In the genomic region with DNA sequence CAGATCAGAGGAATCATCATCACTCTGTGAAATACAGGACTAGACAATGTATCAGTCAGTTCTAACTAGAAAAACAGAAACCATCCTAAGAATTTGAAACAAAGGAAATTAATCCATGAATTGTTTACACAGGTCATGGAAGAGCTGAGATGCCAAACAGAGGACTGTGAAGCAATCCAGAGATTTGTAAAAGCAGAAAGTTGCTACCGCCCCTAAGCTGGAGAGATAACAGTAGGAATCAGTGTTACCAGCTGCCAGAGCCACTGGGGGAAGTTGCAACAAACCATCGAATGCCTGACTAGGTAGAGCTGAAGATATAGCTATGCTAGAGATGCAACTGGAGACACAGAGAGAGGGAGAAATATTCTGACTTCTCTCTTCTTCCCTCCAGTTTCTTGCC, we compare ENCODE assay signal across 1 cellular context.
TF ChIP-seq lines count a peak whose summit lies in the region.

No MANE protein-coding gene starts in this region.

TF ChIP-seq in HepG2, 621 proteins besides CTCF, POLR2A, EP300 and RAD21:
- TF ChIP-seq NR2F6 (IDR thresholded peaks at IDR 0.05) (no peak), NR2F6 (CRISPR knock-in tag; IDR thresholded peaks at IDR 0.05) (no peak), GMEB1 (CRISPR knock-in tag; IDR thresholded peaks at IDR 0.05; ENCODE audit: borderline replicate concordance) (no peak), CERS6 (CRISPR knock-in tag; IDR thresholded peaks at IDR 0.05) (no peak), ZKSCAN8 (CRISPR knock-in tag; IDR thresholded peaks at IDR 0.05; ENCODE audit: borderline replicate concordance) (no peak), CHCHD3 (CRISPR knock-in tag; IDR thresholded peaks at IDR 0.05) (no peak), PATZ1 (CRISPR knock-in tag; IDR thresholded peaks at IDR 0.05) (no peak), ZNF180 (CRISPR knock-in tag; IDR thresholded peaks at IDR 0.05; ENCODE audit: borderline replicate concordance, low read depth) (no peak), SOX5 (CRISPR knock-in tag; IDR thresholded peaks at IDR 0.05; ENCODE audit: borderline replicate concordance) (peak; percentile 75; the same call in 1 of the 2 replicates), ZNF333 (CRISPR knock-in tag; IDR thresholded peaks at IDR 0.05; ENCODE audit: borderline replicate concordance) (no peak), ZSCAN31 (CRISPR knock-in tag; IDR thresholded peaks at IDR 0.05; ENCODE audit: low read depth) (no peak), KDM6A (CRISPR knock-in tag; IDR thresholded peaks at IDR 0.05; ENCODE audit: low read depth) (no peak), SOX13 (IDR thresholded peaks at IDR 0.05) (no peak), SOX13 (CRISPR knock-in tag; conservative IDR thresholded peaks at IDR 0.05 in 1 of 2, IDR thresholded peaks at IDR 0.05 in 1 of 2) (peak in 1 of 2 experiments; percentile 90; a peak in 2 of 4 replicates), ZBTB3 (CRISPR knock-in tag; IDR thresholded peaks at IDR 0.05; ENCODE audit: borderline replicate concordance, low read depth) (no peak), SOX6 (IDR thresholded peaks at IDR 0.05) (no peak), SOX6 (CRISPR knock-in tag; IDR thresholded peaks at IDR 0.05) (peak; percentile 65; the same call in 1 of the 2 replicates), NR2F2 (IDR thresholded peaks at IDR 0.05; ENCODE audit: borderline replicate concordance, low read depth) (no peak), ZNF3 (CRISPR knock-in tag; IDR thresholded peaks at IDR 0.05) (no peak), EEA1 (CRISPR knock-in tag; IDR thresholded peaks at IDR 0.05; ENCODE audit: borderline replicate concordance) (no peak), SP5 (CRISPR knock-in tag; IDR thresholded peaks at IDR 0.05; ENCODE audit: borderline replicate concordance, low read depth) (no peak), SALL1 (CRISPR knock-in tag; IDR thresholded peaks at IDR 0.05) (no peak), CEBPG (CRISPR knock-in tag; IDR thresholded peaks at IDR 0.05) (peak; percentile 56), SRSF9 (IDR thresholded peaks at IDR 0.05; ENCODE audit: borderline replicate concordance, insufficient read depth, low read depth, low read length, poor library complexity, severe bottlenecking) (no peak), ZNF7 (CRISPR knock-in tag; IDR thresholded peaks at IDR 0.05) (0 out of 2 replicates have a peak, but pooled peaks have one; percentile 12), CEBPB (IDR thresholded peaks at IDR 0.05; ENCODE audit: borderline replicate concordance, low read depth, low read length) (peak; percentile 70), REL (CRISPR knock-in tag; conservative IDR thresholded peaks at IDR 0.05) (no peak), CEBPZ (IDR thresholded peaks at IDR 0.05; ENCODE audit: low read length) (no peak)
- TF ChIP-seq, protein P1, sequence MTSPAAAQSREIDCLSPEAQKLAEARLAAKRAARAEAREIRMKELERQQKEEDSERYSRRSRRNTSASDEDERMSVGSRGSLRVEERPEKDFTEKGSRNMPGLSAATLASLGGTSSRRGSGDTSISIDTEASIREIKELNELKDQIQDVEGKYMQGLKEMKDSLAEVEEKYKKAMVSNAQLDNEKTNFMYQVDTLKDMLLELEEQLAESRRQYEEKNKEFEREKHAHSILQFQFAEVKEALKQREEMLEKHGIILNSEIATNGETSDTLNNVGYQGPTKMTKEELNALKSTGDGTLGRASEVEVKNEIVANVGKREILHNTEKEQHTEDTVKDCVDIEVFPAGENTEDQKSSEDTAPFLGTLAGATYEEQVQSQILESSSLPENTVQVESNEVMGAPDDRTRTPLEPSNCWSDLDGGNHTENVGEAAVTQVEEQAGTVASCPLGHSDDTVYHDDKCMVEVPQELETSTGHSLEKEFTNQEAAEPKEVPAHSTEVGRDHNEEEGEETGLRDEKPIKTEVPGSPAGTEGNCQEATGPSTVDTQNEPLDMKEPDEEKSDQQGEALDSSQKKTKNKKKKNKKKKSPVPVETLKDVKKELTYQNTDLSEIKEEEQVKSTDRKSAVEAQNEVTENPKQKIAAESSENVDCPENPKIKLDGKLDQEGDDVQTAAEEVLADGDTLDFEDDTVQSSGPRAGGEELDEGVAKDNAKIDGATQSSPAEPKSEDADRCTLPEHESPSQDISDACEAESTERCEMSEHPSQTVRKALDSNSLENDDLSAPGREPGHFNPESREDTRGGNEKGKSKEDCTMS (CRISPR knock-in tag; conservative IDR thresholded peaks at IDR 0.05): no peak
- TF ChIP-seq, protein P2, sequence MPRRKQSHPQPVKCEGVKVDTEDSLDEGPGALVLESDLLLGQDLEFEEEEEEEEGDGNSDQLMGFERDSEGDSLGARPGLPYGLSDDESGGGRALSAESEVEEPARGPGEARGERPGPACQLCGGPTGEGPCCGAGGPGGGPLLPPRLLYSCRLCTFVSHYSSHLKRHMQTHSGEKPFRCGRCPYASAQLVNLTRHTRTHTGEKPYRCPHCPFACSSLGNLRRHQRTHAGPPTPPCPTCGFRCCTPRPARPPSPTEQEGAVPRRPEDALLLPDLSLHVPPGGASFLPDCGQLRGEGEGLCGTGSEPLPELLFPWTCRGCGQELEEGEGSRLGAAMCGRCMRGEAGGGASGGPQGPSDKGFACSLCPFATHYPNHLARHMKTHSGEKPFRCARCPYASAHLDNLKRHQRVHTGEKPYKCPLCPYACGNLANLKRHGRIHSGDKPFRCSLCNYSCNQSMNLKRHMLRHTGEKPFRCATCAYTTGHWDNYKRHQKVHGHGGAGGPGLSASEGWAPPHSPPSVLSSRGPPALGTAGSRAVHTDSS (CRISPR knock-in tag; conservative IDR thresholded peaks at IDR 0.05): no peak
- TF ChIP-seq, protein P3, sequence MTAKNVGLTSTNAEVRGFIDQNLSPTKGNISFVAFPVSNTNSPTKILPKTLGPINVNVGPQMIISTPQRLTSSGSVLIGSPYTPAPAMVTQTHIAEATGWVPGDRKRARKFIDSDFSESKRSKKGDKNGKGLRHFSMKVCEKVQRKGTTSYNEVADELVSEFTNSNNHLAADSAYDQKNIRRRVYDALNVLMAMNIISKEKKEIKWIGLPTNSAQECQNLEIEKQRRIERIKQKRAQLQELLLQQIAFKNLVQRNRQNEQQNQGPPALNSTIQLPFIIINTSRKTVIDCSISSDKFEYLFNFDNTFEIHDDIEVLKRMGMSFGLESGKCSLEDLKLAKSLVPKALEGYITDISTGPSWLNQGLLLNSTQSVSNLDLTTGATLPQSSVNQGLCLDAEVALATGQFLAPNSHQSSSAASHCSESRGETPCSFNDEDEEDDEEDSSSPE (CRISPR knock-in tag; IDR thresholded peaks at IDR 0.05): no peak
- TF ChIP-seq, protein P4, sequence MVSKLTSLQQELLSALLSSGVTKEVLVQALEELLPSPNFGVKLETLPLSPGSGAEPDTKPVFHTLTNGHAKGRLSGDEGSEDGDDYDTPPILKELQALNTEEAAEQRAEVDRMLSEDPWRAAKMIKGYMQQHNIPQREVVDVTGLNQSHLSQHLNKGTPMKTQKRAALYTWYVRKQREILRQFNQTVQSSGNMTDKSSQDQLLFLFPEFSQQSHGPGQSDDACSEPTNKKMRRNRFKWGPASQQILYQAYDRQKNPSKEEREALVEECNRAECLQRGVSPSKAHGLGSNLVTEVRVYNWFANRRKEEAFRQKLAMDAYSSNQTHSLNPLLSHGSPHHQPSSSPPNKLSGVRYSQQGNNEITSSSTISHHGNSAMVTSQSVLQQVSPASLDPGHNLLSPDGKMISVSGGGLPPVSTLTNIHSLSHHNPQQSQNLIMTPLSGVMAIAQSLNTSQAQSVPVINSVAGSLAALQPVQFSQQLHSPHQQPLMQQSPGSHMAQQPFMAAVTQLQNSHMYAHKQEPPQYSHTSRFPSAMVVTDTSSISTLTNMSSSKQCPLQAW (CRISPR knock-in tag; IDR thresholded peaks at IDR 0.05): no peak
- TF ChIP-seq, protein P5, sequence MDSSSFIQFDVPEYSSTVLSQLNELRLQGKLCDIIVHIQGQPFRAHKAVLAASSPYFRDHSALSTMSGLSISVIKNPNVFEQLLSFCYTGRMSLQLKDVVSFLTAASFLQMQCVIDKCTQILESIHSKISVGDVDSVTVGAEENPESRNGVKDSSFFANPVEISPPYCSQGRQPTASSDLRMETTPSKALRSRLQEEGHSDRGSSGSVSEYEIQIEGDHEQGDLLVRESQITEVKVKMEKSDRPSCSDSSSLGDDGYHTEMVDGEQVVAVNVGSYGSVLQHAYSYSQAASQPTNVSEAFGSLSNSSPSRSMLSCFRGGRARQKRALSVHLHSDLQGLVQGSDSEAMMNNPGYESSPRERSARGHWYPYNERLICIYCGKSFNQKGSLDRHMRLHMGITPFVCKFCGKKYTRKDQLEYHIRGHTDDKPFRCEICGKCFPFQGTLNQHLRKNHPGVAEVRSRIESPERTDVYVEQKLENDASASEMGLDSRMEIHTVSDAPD (CRISPR knock-in tag; IDR thresholded peaks at IDR 0.05): no peak
- TF ChIP-seq, protein P6, sequence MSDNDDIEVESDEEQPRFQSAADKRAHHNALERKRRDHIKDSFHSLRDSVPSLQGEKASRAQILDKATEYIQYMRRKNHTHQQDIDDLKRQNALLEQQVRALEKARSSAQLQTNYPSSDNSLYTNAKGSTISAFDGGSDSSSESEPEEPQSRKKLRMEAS (IDR thresholded peaks at IDR 0.05): no peak
